ENCODE assay signal across 10 cellular contexts in genomic region chr13:43058836-43059235, GRCh38. TPM values are rescaled to one million over a fixed set of nuclear protein-coding genes. Genes with fewer than 3 reads are reported as not detected.
DNase-seq lines count a peak whose midpoint lies in the region; ATAC-seq and TF ChIP-seq lines count a peak whose summit lies in the region.
"Had no signal": no experiment of that assay in that cellular context is flagged by ENCODE, and none has a peak within 500 bp of the region (broad histone marks: within the 10 kb centered on the region; RNA-seq: fewer than 3 reads in every experiment).

No MANE protein-coding gene starts in this region.

- peaks cover 4% of the 10 kb centered on the region for H3K36me3 Mint-ChIP-seq in effector memory CD8-positive, alpha-beta T cell (ENCODE audit: insufficient read depth)
- H3K36me3 Mint-ChIP-seq in neural crest cell (ENCODE audit: low read depth): peaks cover 30% of the 10 kb centered on the region

- H2AFZ ChIP-seq in GM23248: no peak overlapping the region; the same call in 1 of the 2 replicates
- H2AFZ ChIP-seq in PC-3 (ENCODE audit: low read length): peak overlapping the region; percentile 42

- H3K4me1 Mint-ChIP-seq in effector memory CD8-positive, alpha-beta T cell (ENCODE audit: low read depth in 2 of 2): peaks cover 19 to 32% of the 10 kb centered on the region in 2 donors
- peaks cover 54% of the 10 kb centered on the region for H3K4me1 Mint-ChIP-seq in neural crest cell

- H3K36me3 ChIP-seq in GM23248 (ENCODE audit: low read depth) (no peaks in the 10 kb centered on the region), PC-3 (ENCODE audit: low read depth, low read length) (no peaks in the 10 kb centered on the region)

- H3K27me3 ChIP-seq in GM23248 (replicated peaks; ENCODE audit: insufficient read depth) (no peaks in the 10 kb centered on the region), PC-3 (ENCODE audit: low read length) (no peaks in the 10 kb centered on the region)

- peak overlapping the region; percentile 33 for H3K9ac ChIP-seq in GM23248
- H3K9ac ChIP-seq in PC-3 (ENCODE audit: low read length): peak overlapping the region; percentile 70

- no peaks in the 10 kb centered on the region for H4K20me1 ChIP-seq in GM23248 (ENCODE audit: insufficient read depth)
- no peaks in the 10 kb centered on the region for H4K20me1 ChIP-seq in PC-3 (ENCODE audit: low read length)

- in situ Hi-C loops in GM23248 (cut with MboI): no loop called here

- WGBS in GM23248 (ENCODE audit: low coverage in 1 of 2, low lambda C conversion rate in 2 of 2, missing lambda C conversion rate in 2 of 2), 2 experiments: 92 to 93% methylated on average over 6 of the region's 6 CpGs

- POLR2A ChIA-PET in PC-3 (lab: Charles Lee; ENCODE audit: unreplicated experiment): no interaction called here

- no peaks in the 10 kb centered on the region for H3K9me3 Mint-ChIP-seq in effector memory CD8-positive, alpha-beta T cell
- peaks cover 8% of the 10 kb centered on the region for H3K9me3 Mint-ChIP-seq in neural crest cell

- no peak overlapping the region for H3K4me3 ChIP-seq in GM23248
- no peak overlapping the region for H3K4me3 ChIP-seq in PC-3 (ENCODE audit: low read length)
- H3K4me3 ChIP-seq: coronary artery had no signal

- no peak for ATAC-seq in PC-3
- no peak for ATAC-seq in effector memory CD8-positive, alpha-beta T cell (replicated peaks)

- H3K4me1 ChIP-seq in GM23248 (ENCODE audit: insufficient read depth) (peaks cover 35% of the 10 kb centered on the region), PC-3 (ENCODE audit: insufficient read depth, low read length) (peaks cover 32% of the 10 kb centered on the region)

- no peak for DNase-seq in GM23248
- no peak for DNase-seq in PC-3
- DNase-seq in effector memory CD8-positive, alpha-beta T cell: no peak
- no peak for DNase-seq in neural crest cell (ENCODE audit: low read depth, low spot score)
- no peak for DNase-seq in middle frontal gyrus (ENCODE audit: extremely low spot score, low spot score)
- no peak for DNase-seq in NCI-H1694 treated with DMSO at 0.1 percent for 48 hours (lab: John Stamatoyannopoulos, UW)
- DNase-seq in foreskin melanocyte: no peak
- DNase-seq: activated gamma-delta T cell, Right ventricle myocardium superior had no signal

- TF ChIP-seq CTCF in PC-3 (conservative IDR thresholded peaks at IDR 0.05; ENCODE audit: low read depth, low read length) (no peak), neural crest cell (conservative IDR thresholded peaks at IDR 0.05) (no peak)

- H3K4me2 ChIP-seq in GM23248 (ENCODE audit: unreplicated experiment): peak overlapping the region; percentile 66
- H3K4me2 ChIP-seq in PC-3 (ENCODE audit: low read length): peak overlapping the region; percentile 51; the same call in 1 of the 2 replicates

- peak overlapping the region; percentile 21 to 54 for H3K27ac Mint-ChIP-seq in effector memory CD8-positive, alpha-beta T cell
- H3K27ac Mint-ChIP-seq in neural crest cell (ENCODE audit: unreplicated experiment): peak overlapping the region; percentile 94

- H3K9me3 ChIP-seq in GM23248 (ENCODE audit: low read depth) (no peaks in the 10 kb centered on the region), PC-3 (ENCODE audit: low read length) (no peaks in the 10 kb centered on the region)

- H3K9me2 ChIP-seq in GM23248 (ENCODE audit: insufficient read depth): no peaks in the 10 kb centered on the region
- no peaks in the 10 kb centered on the region for H3K9me2 ChIP-seq in PC-3 (replicated peaks; ENCODE audit: low read length)

- H3K79me2 ChIP-seq in GM23248 (ENCODE audit: insufficient read depth) (peaks cover 91% of the 10 kb centered on the region), PC-3 (ENCODE audit: low read length) (peaks cover 27% of the 10 kb centered on the region)

- intact Hi-C loops in PC-3 (cut with micrococcal nuclease): no loop called here

- no peaks in the 10 kb centered on the region for H3K27me3 Mint-ChIP-seq in effector memory CD8-positive, alpha-beta T cell
- no peaks in the 10 kb centered on the region for H3K27me3 Mint-ChIP-seq in neural crest cell (ENCODE audit: low read depth)

- CTCF ChIA-PET in PC-3 (lab: Charles Lee): no interaction called here

- H3K27ac ChIP-seq in GM23248: peak overlapping the region; percentile 59
- peak overlapping the region; percentile 96 for H3K27ac ChIP-seq in PC-3 (ENCODE audit: low read length)
- H3K27ac ChIP-seq: coronary artery had no signal

- H3K4me3 Mint-ChIP-seq in effector memory CD8-positive, alpha-beta T cell: no peak overlapping the region
- peak overlapping the region; percentile 27 for H3K4me3 Mint-ChIP-seq in neural crest cell

- BruUV-seq in PC-3 (replicated peaks; lab: Mats Ljungman, UMichigan): no TSS peak

- peaks cover 26% of the 10 kb centered on the region for H3F3A ChIP-seq in GM23248 (ENCODE audit: insufficient read depth)
- no peaks in the 10 kb centered on the region for H3F3A ChIP-seq in PC-3 (ENCODE audit: low read length, unreplicated experiment)

RNA-seq across cellular contexts. Expression of gene DNAJC15, which starts 35.5 kb away (rescaled TPM):
- 9.2 and 25.9 TPM in 2 replicates for total RNA-seq in GM23248 (2014; rRNA removed; shearing (Covaris generic))
- polyA plus RNA-seq in GM23248 (2016; fragmentation: Nextera tagmentation; extraction: Ambion mirVana): 70.5 and 71.1 TPM in 2 replicates
- 1.9 and 12.5 TPM in 2 replicates for total RNA-seq in PC-3 (2014; rRNA removed)
- total RNA-seq in neural crest cell: 14.7 and 16.6 TPM in 2 replicates
